In genomic region chr18:41216604-41217003, GRCh38 we compare ENCODE assay signal across 31 cellular contexts.
"Had no signal": no experiment of that assay in that cellular context is flagged by ENCODE, and none has a peak within 500 bp of the region (broad histone marks: within the 10 kb centered on the region; RNA-seq: fewer than 3 reads in every experiment).

No MANE protein-coding gene starts in this region.

- H3K4me3 Mint-ChIP-seq: naive B cell; naive thymus-derived CD8-positive, alpha-beta T cell; natural killer cell treated with Interleukin-12 subunit alpha and Interleukin-12 subunit beta and Interleukin-15 and Interleukin-18, amount 100 ng/mL, for 72 hours; neural progenitor cell; stimulated activated memory B cell treated with anti-CD40 and anti-IgM and Interleukin-4, amounts not matched to agents 10 μg/mL and 1 μg/mL and 100 μg/mL, for 72 hours; stimulated activated naive CD8-positive, alpha-beta T cell treated with anti-CD3 and anti-CD28 coated beads, Interleukin-15, amount 100 ng/mL, for 72 hours had no signal

- H3K36me3 ChIP-seq: neural progenitor cell, ovary, spleen, thoracic aorta, thyroid gland, tibial nerve, upper lobe of left lung, vagina had no signal

- ATAC-seq: naive thymus-derived CD8-positive, alpha-beta T cell; natural killer cell treated with Interleukin-12 subunit alpha and Interleukin-12 subunit beta and Interleukin-15 and Interleukin-18, amount 100 ng/mL, for 72 hours; psoas muscle; right cardiac atrium; sciatic nerve; stimulated activated memory B cell treated with anti-CD40 and anti-IgM and Interleukin-4, amounts not matched to agents 10 μg/mL and 1 μg/mL and 100 μg/mL, for 72 hours; stimulated activated naive CD8-positive, alpha-beta T cell treated with anti-CD3 and anti-CD28 coated beads, Interleukin-15, amount 100 ng/mL, for 72 hours; stimulated activated naive CD8-positive, alpha-beta T cell treated with anti-CD3 and anti-CD28 coated beads, Interleukin-15, Interleukin-2, amounts not matched to agents 100 U/mL and 50 U/mL, for 24 hours had no signal

- H2AFZ ChIP-seq: neural progenitor cell, parathyroid adenoma had no signal

- H3K79me2 ChIP-seq: parathyroid adenoma had no signal

- H3K4me1 Mint-ChIP-seq: naive B cell; naive thymus-derived CD8-positive, alpha-beta T cell; neural progenitor cell; stimulated activated memory B cell treated with anti-CD40 and anti-IgM and Interleukin-4, amounts not matched to agents 10 μg/mL and 1 μg/mL and 100 μg/mL, for 72 hours; stimulated activated naive CD8-positive, alpha-beta T cell treated with anti-CD3 and anti-CD28 coated beads, Interleukin-15, amount 100 ng/mL, for 72 hours had no signal

- H3K4me1 ChIP-seq: neural progenitor cell, parathyroid adenoma, psoas muscle, spleen, thyroid gland, tibial nerve, upper lobe of left lung, vagina had no signal

- FAIRE-seq: urothelium cell line had no signal

- H3K9me3 ChIP-seq: ovary, psoas muscle, thoracic aorta, thyroid gland, tibial nerve, upper lobe of left lung, vagina had no signal

- DNase-seq: naive B cell; naive thymus-derived CD8-positive, alpha-beta T cell; occipital lobe; ovary; posterior cingulate gyrus; psoas muscle; right cardiac atrium; spleen; stimulated activated CD4-positive, alpha-beta T cell treated with anti-CD3 and anti-CD28 coated beads, Interleukin-12 subunit alpha, Interleukin-12 subunit beta, amount 100 ng/mL, for 4 hours; stimulated activated CD4-positive, alpha-beta T cell treated with anti-CD3 and anti-CD28 coated beads, Interleukin-1b, Interleukin-23, amount 100 ng/mL, for 48 hours; stimulated activated CD4-positive, alpha-beta T cell treated with anti-CD3 and anti-CD28 coated beads, Interleukin-4, amount 100 ng/mL, for 1 hour; stimulated activated CD4-positive, alpha-beta T cell treated with anti-CD3 and anti-CD28 coated beads, Interleukin-4, amount 100 ng/mL, for 4 hours; stimulated activated CD8-positive, alpha-beta memory T cell treated with anti-CD3 and anti-CD28 coated beads, Interleukin-4, amount 100 ng/mL, for 48 hours; stimulated activated naive CD4-positive, alpha-beta T cell; stimulated activated naive CD8-positive, alpha-beta T cell treated with anti-CD3 and anti-CD28 coated beads, Interleukin-15, amount 100 ng/mL, for 72 hours; stimulated activated naive CD8-positive, alpha-beta T cell treated with anti-CD3 and anti-CD28 coated beads, Interleukin-15, Interleukin-2, amounts not matched to agents 100 U/mL and 50 U/mL, for 24 hours; thyroid gland; trophoblast cell; upper lobe of left lung had no signal

- H3K9me3 Mint-ChIP-seq: neural progenitor cell had no signal

- H3K36me3 Mint-ChIP-seq: naive B cell; naive thymus-derived CD8-positive, alpha-beta T cell; neural progenitor cell; stimulated activated memory B cell treated with anti-CD40 and anti-IgM and Interleukin-4, amounts not matched to agents 10 μg/mL and 1 μg/mL and 100 μg/mL, for 72 hours had no signal

- H3K9ac ChIP-seq: neural progenitor cell, parathyroid adenoma had no signal

- H3K27me3 Mint-ChIP-seq: naive B cell; naive thymus-derived CD8-positive, alpha-beta T cell; natural killer cell treated with Interleukin-12 subunit alpha and Interleukin-12 subunit beta and Interleukin-15 and Interleukin-18, amount 100 ng/mL, for 72 hours; progenitor cell of endocrine pancreas; stimulated activated memory B cell treated with anti-CD40 and anti-IgM and Interleukin-4, amounts not matched to agents 10 μg/mL and 1 μg/mL and 100 μg/mL, for 72 hours; stimulated activated naive CD8-positive, alpha-beta T cell treated with anti-CD3 and anti-CD28 coated beads, Interleukin-15, amount 100 ng/mL, for 72 hours had no signal

- H3K4me3 ChIP-seq: neural progenitor cell, ovary, psoas muscle, skin epidermis, smooth muscle cell, spleen, thoracic aorta, thyroid gland, tibial nerve, upper lobe of left lung, vagina had no signal

- H3K27ac Mint-ChIP-seq: naive B cell; naive thymus-derived CD8-positive, alpha-beta T cell; natural killer cell treated with Interleukin-12 subunit alpha and Interleukin-12 subunit beta and Interleukin-15 and Interleukin-18, amount 100 ng/mL, for 72 hours; neural progenitor cell; progenitor cell of endocrine pancreas; stimulated activated memory B cell treated with anti-CD40 and anti-IgM and Interleukin-4, amounts not matched to agents 10 μg/mL and 1 μg/mL and 100 μg/mL, for 72 hours; stimulated activated naive CD8-positive, alpha-beta T cell treated with anti-CD3 and anti-CD28 coated beads, Interleukin-15, amount 100 ng/mL, for 72 hours had no signal

- H3K27me3 ChIP-seq: neural progenitor cell, ovary, spleen, thyroid gland, tibial nerve, upper lobe of left lung, vagina had no signal

- H3K4me2 ChIP-seq: neural progenitor cell, smooth muscle cell had no signal

- H3K27ac ChIP-seq: neural progenitor cell, ovary, parathyroid adenoma, psoas muscle, skin epidermis, spleen, thoracic aorta, thyroid gland, tibial nerve, upper lobe of left lung, vagina had no signal
